ENCODE assay signal across 8 cellular contexts in the genomic region with DNA sequence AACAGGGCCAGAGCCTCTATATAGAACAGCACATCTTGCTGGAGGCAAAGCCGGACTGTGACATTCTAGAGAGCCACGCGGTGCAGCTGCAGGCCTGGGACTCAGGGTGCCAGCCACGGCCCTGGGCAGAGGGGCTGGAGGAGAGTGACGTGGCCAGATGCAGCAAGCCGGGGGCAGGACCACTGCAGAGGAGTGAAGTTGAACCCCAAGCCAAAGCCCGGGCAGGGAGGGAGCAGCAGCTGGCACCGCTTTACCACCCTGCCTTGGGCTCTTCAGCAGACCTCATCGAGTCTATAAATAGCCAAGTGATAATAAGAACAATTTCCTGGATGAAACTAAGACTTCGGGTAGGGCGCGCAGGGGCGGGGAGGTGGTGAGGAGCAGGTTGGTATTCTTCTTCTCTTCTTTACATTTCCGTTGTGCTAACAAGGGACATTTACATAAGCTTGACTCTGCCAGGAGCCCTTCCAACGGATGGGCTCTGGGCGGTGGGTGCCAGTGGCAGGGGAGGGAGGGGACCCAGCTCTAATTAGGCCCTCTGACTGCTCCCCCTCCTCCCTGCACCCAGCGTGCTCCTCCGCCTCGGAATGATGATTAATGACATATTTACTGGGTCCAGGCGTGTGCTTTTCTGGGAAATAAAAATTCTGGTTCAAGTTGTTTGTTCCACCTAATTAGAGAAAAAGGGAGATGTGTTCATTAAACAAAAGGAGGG.
DNase-seq lines count a peak whose midpoint lies in the region; ATAC-seq and TF ChIP-seq lines count a peak whose summit lies in the region.

No MANE protein-coding gene starts in this region.

- ATAC-seq in CD8-positive, alpha-beta T cell: peak; percentile 36
- ATAC-seq in GM19324 (IDR thresholded peaks at IDR 0.05; ENCODE audit: low FRiP score, unreplicated experiment) (peak; percentile 91), HG03196 (IDR thresholded peaks at IDR 0.05; ENCODE audit: unreplicated experiment) (peak; percentile 89), PC-3 (peak; percentile 21)

- CTCF ChIA-PET in CD8-positive, alpha-beta T cell (lab: Charles Lee): interaction anchor here (1.2 to 3.4 kb wide), 3 partner anchors 14 to 155 kb away, joined by 3 to 19 read pairs (median 8); no protein-coding TSS in a partner anchor
- CTCF ChIA-PET in PC-3 (lab: Charles Lee): no interaction called here

- H3K36me3 ChIP-seq in CD8-positive, alpha-beta T cell (ENCODE audit: insufficient read depth, low read length): no peaks in the 10 kb centered on the region
- H3K36me3 ChIP-seq in PC-3 (ENCODE audit: low read depth, low read length): no peaks in the 10 kb centered on the region

- POLR2A ChIA-PET in CD8-positive, alpha-beta T cell (lab: Charles Lee): interaction anchor here (1.0 to 1.9 kb wide), 2 partner anchors 12 to 14 kb away, joined by 3 to 9 read pairs; no protein-coding TSS in a partner anchor
- POLR2A ChIA-PET in PC-3 (lab: Charles Lee; ENCODE audit: unreplicated experiment): interaction anchor here (0.7 kb wide), 1 partner anchor 24 kb away, joined by 5 read pairs; no protein-coding TSS in a partner anchor

- no peaks in the 10 kb centered on the region for H3K79me2 ChIP-seq in PC-3 (ENCODE audit: low read length)

- no peak overlapping the region for H2AFZ ChIP-seq in PC-3 (ENCODE audit: low read length)

- H3K9me3 ChIP-seq in CD8-positive, alpha-beta T cell (ENCODE audit: low read length): no peaks in the 10 kb centered on the region
- H3K9me3 ChIP-seq in PC-3 (ENCODE audit: low read length): no peaks in the 10 kb centered on the region

- H3K27ac Mint-ChIP-seq in CD8-positive, alpha-beta T cell: peak overlapping the region; percentile 76

- H3K27me3 ChIP-seq in CD8-positive, alpha-beta T cell (ENCODE audit: insufficient read depth, low read length): no peaks in the 10 kb centered on the region
- H3K27me3 ChIP-seq in PC-3 (ENCODE audit: low read length): peaks cover 54% of the 10 kb centered on the region
- H3K27me3 ChIP-seq in layer of hippocampus (ENCODE audit: control insufficient read depth, insufficient read depth, low read length): no peaks in the 10 kb centered on the region

- H3F3A ChIP-seq in PC-3 (ENCODE audit: low read length, unreplicated experiment): no peaks in the 10 kb centered on the region

- H3K9ac ChIP-seq in PC-3 (ENCODE audit: low read length): no peak overlapping the region

- peak in 2 of 7 experiments; percentile 15 to 55 for DNase-seq in CD8-positive, alpha-beta T cell
- DNase-seq in PC-3 (no peak), HUDEP-2 (lab: John Stamatoyannopoulos, UW; ENCODE audit: unreplicated experiment in 76 of 76) (no peak), AG08396 (ENCODE audit: low spot score) (no peak), SW 1271 (lab: John Stamatoyannopoulos, UW) (no peak)

- H3K27ac ChIP-seq in CD8-positive, alpha-beta T cell (ENCODE audit: low read depth, low read length): no peak overlapping the region
- H3K27ac ChIP-seq in PC-3 (ENCODE audit: low read length): no peak overlapping the region
- H3K27ac ChIP-seq in layer of hippocampus (ENCODE audit: low read depth, low read length): peak overlapping the region; percentile 0

- H3K9me2 ChIP-seq in PC-3 (replicated peaks; ENCODE audit: low read length): no peaks in the 10 kb centered on the region

- TF ChIP-seq CTCF in CD8-positive, alpha-beta T cell (IDR thresholded peaks at IDR 0.05): no peak
- no peak for TF ChIP-seq CTCF in PC-3 (conservative IDR thresholded peaks at IDR 0.05; ENCODE audit: low read depth, low read length)

- H3K4me1 Mint-ChIP-seq in CD8-positive, alpha-beta T cell (ENCODE audit: low read depth): peaks cover 16% of the 10 kb centered on the region

- no peaks in the 10 kb centered on the region for H3K36me3 Mint-ChIP-seq in CD8-positive, alpha-beta T cell

- H3K27me3 Mint-ChIP-seq in CD8-positive, alpha-beta T cell (ENCODE audit: low read depth): peaks cover 2% of the 10 kb centered on the region

- intact Hi-C loops in CD8-positive, alpha-beta T cell (cut with DNase I, micrococcal nuclease): no loop called here
- intact Hi-C loops in PC-3 (cut with micrococcal nuclease): no loop called here

- peak overlapping the region; percentile 26 for H3K4me3 Mint-ChIP-seq in CD8-positive, alpha-beta T cell

- H3K4me1 ChIP-seq in CD8-positive, alpha-beta T cell (ENCODE audit: insufficient read depth, low read length): peaks cover 12% of the 10 kb centered on the region
- no peaks in the 10 kb centered on the region for H3K4me1 ChIP-seq in PC-3 (ENCODE audit: insufficient read depth, low read length)

- H3K4me2 ChIP-seq in PC-3 (ENCODE audit: low read length): no peak overlapping the region

- H3K9me3 Mint-ChIP-seq in CD8-positive, alpha-beta T cell: no peaks in the 10 kb centered on the region

- no peak overlapping the region for H3K4me3 ChIP-seq in CD8-positive, alpha-beta T cell (ENCODE audit: low read depth, low read length)
- no peak overlapping the region for H3K4me3 ChIP-seq in PC-3 (ENCODE audit: low read length)

- no peaks in the 10 kb centered on the region for H4K20me1 ChIP-seq in PC-3 (ENCODE audit: low read length)

- BruUV-seq in PC-3 (replicated peaks; lab: Mats Ljungman, UMichigan): no TSS peak

Comparison
In these comparisons a context has a peak if more than half of its experiments do, and no peak if none do; other contexts are left out.
1. ATAC-seq: peak in every context shown above with its lines; median percentile 91 in GM19324; 89 in HG03196; 36 in CD8-positive, alpha-beta T cell; 21 in PC-3.